ENCODE assay signal across 13 cellular contexts in the genomic region with DNA sequence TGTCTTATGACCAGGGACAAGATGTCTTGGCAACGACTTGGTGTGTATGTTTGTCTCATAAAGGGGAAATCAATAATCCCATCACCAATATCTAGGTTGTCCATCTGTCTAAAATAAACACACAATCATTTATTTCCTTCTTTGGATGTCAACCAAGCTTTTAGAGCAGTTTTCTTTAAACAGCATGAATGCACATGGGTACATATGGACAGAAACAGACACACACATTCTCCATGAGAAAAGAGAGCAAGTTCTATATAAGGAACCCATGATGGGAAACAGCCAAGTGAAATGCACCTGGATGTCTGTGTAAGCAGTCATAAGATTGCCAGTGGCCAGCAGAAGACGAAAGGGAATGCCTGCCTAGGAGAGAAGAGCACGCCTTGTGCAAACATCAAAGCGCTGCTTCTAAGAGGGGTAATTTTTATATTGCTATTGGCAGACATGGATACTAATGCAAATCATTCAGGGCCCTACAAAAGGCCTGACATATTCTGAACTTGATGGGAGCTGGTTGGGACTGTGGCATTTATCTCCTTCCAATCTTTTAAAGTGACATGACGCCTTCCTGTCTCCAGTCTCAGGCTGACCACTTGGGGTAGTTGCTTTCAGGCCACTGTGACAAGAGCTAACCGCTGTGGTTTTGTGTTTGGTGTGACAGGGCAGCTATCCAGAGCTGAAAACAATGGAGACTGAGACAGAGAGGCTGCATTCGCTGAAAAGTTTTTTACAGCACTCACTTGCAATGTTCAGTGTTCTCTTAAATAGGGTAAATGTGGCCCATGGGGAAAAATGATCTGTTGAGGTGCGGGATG.
A peak's percentile ranks its signal among the peaks of the same experiment; 100 is the strongest.
DNase-seq lines count a peak whose midpoint lies in the region; ATAC-seq and TF ChIP-seq lines count a peak whose summit lies in the region.
"Had no signal": no experiment of that assay in that cellular context is flagged by ENCODE, and none has a peak within 500 bp of the region (broad histone marks: within the 10 kb centered on the region; RNA-seq: fewer than 3 reads in every experiment).

No MANE protein-coding gene starts in this region.

- no peak overlapping the region for H2BK5ac ChIP-seq in mesendoderm (ENCODE audit: low read length)

- no peak overlapping the region for H3K4me3 ChIP-seq in cardiac muscle cell
- H3K4me3 ChIP-seq in mesendoderm (ENCODE audit: low read length) = no peak overlapping the region
- H3K4me3 ChIP-seq in MG63 = no peak overlapping the region
- H3K4me3 ChIP-seq: skin epidermis, upper lobe of left lung had no signal

- no peak overlapping the region for H2BK15ac ChIP-seq in mesendoderm (replicated peaks; ENCODE audit: low read depth)

- TF ChIP-seq CTCF in cardiac muscle cell (IDR thresholded peaks at IDR 0.05; ENCODE audit: low read depth, low read length) = no peak
- no peak for TF ChIP-seq CTCF in VCaP (conservative IDR thresholded peaks at IDR 0.05)

- H3K4ac ChIP-seq in mesendoderm (ENCODE audit: low read depth, low read length) = no peak overlapping the region

- DNase-seq in cardiac muscle cell (ENCODE audit: low read depth in 1 of 2, low spot score in 1 of 2) = peak in 1 of 2 donors; percentile 63
- DNase-seq in cardiac septum (ENCODE audit: low spot score) = no peak
- peak; percentile 77 for DNase-seq in mesendoderm
- DNase-seq in MG63 = no peak
- DNase-seq in NCI-H2171 treated with DMSO at 0.1 percent for 48 hours (lab: John Stamatoyannopoulos, UW) = no peak
- DNase-seq in NCI-H345 treated with DMSO at 0.1 percent for 48 hours (lab: John Stamatoyannopoulos, UW; ENCODE audit: unreplicated experiment) = no peak
- DNase-seq: activated CD4-positive, alpha-beta T cell treated with anti-CD3 and anti-CD28 coated beads, Interleukin-2, amount 50 U/mL, for 1 hour; NCI-H524; upper lobe of left lung had no signal

- intact Hi-C loops in cardiac septum (cut with DNase I) = no loop called here

- no peaks in the 10 kb centered on the region for H3K27me3 ChIP-seq in cardiac muscle cell
- H3K27me3 ChIP-seq in mesendoderm (ENCODE audit: insufficient read depth, low read length, poor library complexity) = no peaks in the 10 kb centered on the region
- no peaks in the 10 kb centered on the region; the same call in 1 of the 2 replicates for H3K27me3 ChIP-seq in MG63
- H3K27me3 ChIP-seq: upper lobe of left lung had no signal

- H2AK5ac ChIP-seq in mesendoderm (ENCODE audit: low read length) = no peak overlapping the region

- no peak overlapping the region for H3K23ac ChIP-seq in mesendoderm (ENCODE audit: low read length)

- H3K9me3 ChIP-seq in cardiac muscle cell (ENCODE audit: low read depth) = no peaks in the 10 kb centered on the region
- H3K9me3 ChIP-seq in MG63 = no peaks in the 10 kb centered on the region
- H3K9me3 ChIP-seq: upper lobe of left lung had no signal

- peak overlapping the region; percentile 17 for H3K56ac ChIP-seq in mesendoderm (ENCODE audit: low read length)

- ATAC-seq in GM21825 (IDR thresholded peaks at IDR 0.05; ENCODE audit: unreplicated experiment) = no peak
- ATAC-seq: esophagus mucosa had no signal

- peak overlapping the region; percentile 17 for H3K27ac ChIP-seq in cardiac muscle cell
- H3K27ac ChIP-seq in VCaP = peak overlapping the region; percentile 69
- no peak overlapping the region for H3K27ac ChIP-seq in mesendoderm (ENCODE audit: low read depth, low read length)
- H3K27ac ChIP-seq: skin epidermis, upper lobe of left lung had no signal

- H4K5ac ChIP-seq in mesendoderm (ENCODE audit: low read length) = no peak overlapping the region

- H3K36me3 ChIP-seq in cardiac muscle cell (no peaks in the 10 kb centered on the region), mesendoderm (ENCODE audit: control insufficient read depth, insufficient read depth, low read length) (no peaks in the 10 kb centered on the region), MG63 (no peaks in the 10 kb centered on the region)
- H3K36me3 ChIP-seq: upper lobe of left lung had no signal

- H3K4me1 ChIP-seq in cardiac muscle cell (ENCODE audit: low read depth) = peaks cover 20% of the 10 kb centered on the region
- H3K4me1 ChIP-seq in mesendoderm (ENCODE audit: control insufficient read depth, low read depth, low read length) = peaks cover 5% of the 10 kb centered on the region

- no peak overlapping the region for H2BK120ac ChIP-seq in mesendoderm (ENCODE audit: low read depth, low read length)

- H3K79me1 ChIP-seq in mesendoderm (ENCODE audit: low read length) = no peaks in the 10 kb centered on the region

- no peak overlapping the region for H3K4me2 ChIP-seq in mesendoderm (ENCODE audit: low read length)

- H4K8ac ChIP-seq in mesendoderm (ENCODE audit: low read depth, low read length) = no peak overlapping the region

- no CpG with 5 or more reads among the region's 8 CpGs for WGBS in mesendoderm (ENCODE audit: extremely low coverage, insufficient coverage, low lambda C conversion rate)

- no peak overlapping the region for H3K9ac ChIP-seq in mesendoderm (ENCODE audit: low read length)

- no peak overlapping the region for H3K18ac ChIP-seq in mesendoderm (ENCODE audit: low read length)

- no peaks in the 10 kb centered on the region for H3K79me2 ChIP-seq in mesendoderm (ENCODE audit: control insufficient read depth, insufficient read depth, low read length)
